In genomic region chr22:20431520-20432237, GRCh38 we compare ENCODE assay signal across 10 cellular contexts. TPM values are rescaled to one million over a fixed set of nuclear protein-coding genes. Genes with fewer than 3 reads are reported as not detected.
A peak's percentile ranks its signal among the peaks of the same experiment; 100 is the strongest.
DNase-seq lines count a peak whose midpoint lies in the region; ATAC-seq lines count a peak whose summit lies in the region.
"Had no signal": no experiment of that assay in that cellular context is flagged by ENCODE, and none has a peak within 500 bp of the region (broad histone marks: within the 10 kb centered on the region; RNA-seq: fewer than 3 reads in every experiment).

No MANE protein-coding gene starts in this region.

- H3K9me3 ChIP-seq in BLaER1 = peaks cover 7% of the 10 kb centered on the region; the same call in 1 of the 2 replicates
- H3K9me3 ChIP-seq in HUES48 (ENCODE audit: control insufficient read depth, insufficient read depth, low read length) = no peaks in the 10 kb centered on the region
- H3K9me3 ChIP-seq in effector memory CD4-positive, alpha-beta T cell (ENCODE audit: control insufficient read depth, low read length) = no peaks in the 10 kb centered on the region
- peaks cover 0 to 11% of the 10 kb centered on the region in 2 donors for H3K9me3 ChIP-seq in neuronal stem cell (replicated peaks in 1 of 2; ENCODE audit: control insufficient read depth in 2 of 2, insufficient read depth in 1 of 2, low read depth in 1 of 2, low read length in 2 of 2)

- WGBS in neuronal stem cell (ENCODE audit: extremely low coverage in 2 of 2, insufficient read length in 2 of 2, insufficient replicate concordance in 1 of 2), 2 donors = no CpG with 5 or more reads among the region's 49 CpGs

- H4K91ac ChIP-seq in neuronal stem cell (ENCODE audit: low read depth, low read length, poor library complexity) = no peak overlapping the region

- no peak overlapping the region for H2BK15ac ChIP-seq in neuronal stem cell (ENCODE audit: low read length)

- no peak for DNase-seq in effector memory CD4-positive, alpha-beta T cell
- DNase-seq in neuronal stem cell (ENCODE audit: low spot score) (no peak), DMS153 treated with DMSO at 0.1 percent for 48 hours (lab: John Stamatoyannopoulos, UW; ENCODE audit: unreplicated experiment) (no peak)
- no peak for DNase-seq in stimulated activated CD4-positive, alpha-beta T cell treated with anti-CD3 and anti-CD28 coated beads, Interleukin-12 subunit alpha, Interleukin-12 subunit beta, amount 100 ng/mL, for 4 hours
- no peak for DNase-seq in activated CD4-positive, alpha-beta memory T cell treated with anti-CD3 and anti-CD28 coated beads, Interleukin-2, amount 10 ng/mL, durations not matched to agents 7 days and 5 days
- DNase-seq: SIG-M5 had no signal

- H3K9ac ChIP-seq in BLaER1 (no peak overlapping the region), HUES48 (ENCODE audit: low read depth, low read length) (no peak overlapping the region), neuronal stem cell (ENCODE audit: low read depth, low read length, poor library complexity) (peak overlapping the region; percentile 95)

- no peak overlapping the region for H3K4ac ChIP-seq in neuronal stem cell (ENCODE audit: low read length)

- peak overlapping the region; percentile 85 for H2BK12ac ChIP-seq in neuronal stem cell (ENCODE audit: low read length)

- H3K27ac ChIP-seq in BLaER1 (no peak overlapping the region), HUES48 (ENCODE audit: low read depth, low read length) (no peak overlapping the region), neuronal stem cell (replicated peaks; ENCODE audit: low read length) (no peak overlapping the region)
- no peak overlapping the region for H3K27ac ChIP-seq in effector memory CD4-positive, alpha-beta T cell (ENCODE audit: insufficient read depth, low read length, poor library complexity, severe bottlenecking)

- ATAC-seq in GM19035 (IDR thresholded peaks at IDR 0.05; ENCODE audit: unreplicated experiment) = no peak

- peaks cover 51% of the 10 kb centered on the region for H4K20me1 ChIP-seq in BLaER1

- H2AFZ ChIP-seq in neuronal stem cell (ENCODE audit: low read length) = no peak overlapping the region

- POLR2A ChIA-PET in activated CD4-positive, alpha-beta memory T cell treated with anti-CD3 and anti-CD28 coated beads, Interleukin-2, amount 10 ng/mL, durations not matched to agents 7 days and 5 days (lab: Charles Lee) = no interaction called here

- H3K79me1 ChIP-seq in neuronal stem cell (ENCODE audit: low read depth, low read length) = peaks cover 6% of the 10 kb centered on the region

- H3K36me3 Mint-ChIP-seq in activated CD4-positive, alpha-beta memory T cell treated with anti-CD3 and anti-CD28 coated beads, Interleukin-2, amount 10 ng/mL, durations not matched to agents 7 days and 5 days (ENCODE audit: low read depth) = no peaks in the 10 kb centered on the region

- H3K27ac Mint-ChIP-seq in activated CD4-positive, alpha-beta memory T cell treated with anti-CD3 and anti-CD28 coated beads, Interleukin-2, amount 10 ng/mL, durations not matched to agents 7 days and 5 days = no peak overlapping the region

- peak overlapping the region; percentile 100 for H3K23ac ChIP-seq in neuronal stem cell (ENCODE audit: low read depth, low read length, poor library complexity)

- H3K4me1 ChIP-seq in BLaER1 (peaks cover 49% of the 10 kb centered on the region), HUES48 (ENCODE audit: control insufficient read depth, insufficient read depth, low read length) (peaks cover 18% of the 10 kb centered on the region; the same call in 1 of the 2 replicates), neuronal stem cell (ENCODE audit: control insufficient read depth in 2 of 2, insufficient read depth in 1 of 2, low read depth in 1 of 2, low read length in 2 of 2) (peaks cover 6 to 22% of the 10 kb centered on the region in 2 donors)
- peaks cover 39% of the 10 kb centered on the region for H3K4me1 ChIP-seq in effector memory CD4-positive, alpha-beta T cell (ENCODE audit: control insufficient read depth, insufficient read depth, low read length, poor library complexity, severe bottlenecking)

- no peaks in the 10 kb centered on the region for H3K9me3 Mint-ChIP-seq in activated CD4-positive, alpha-beta memory T cell treated with anti-CD3 and anti-CD28 coated beads, Interleukin-2, amount 10 ng/mL, durations not matched to agents 7 days and 5 days

- H3K36me3 ChIP-seq in BLaER1 = no peaks in the 10 kb centered on the region
- no peaks in the 10 kb centered on the region; the same call in 1 of the 2 replicates for H3K36me3 ChIP-seq in HUES48 (ENCODE audit: control insufficient read depth, insufficient read depth, low read length)
- no peaks in the 10 kb centered on the region for H3K36me3 ChIP-seq in effector memory CD4-positive, alpha-beta T cell (ENCODE audit: control insufficient read depth, insufficient read depth, low read length)
- H3K36me3 ChIP-seq in neuronal stem cell (replicated peaks in 1 of 2; ENCODE audit: control insufficient read depth in 2 of 2, insufficient read depth in 2 of 2, low read length in 2 of 2) = peaks cover 2 to 70% of the 10 kb centered on the region in 2 donors

- peaks cover 73% of the 10 kb centered on the region for H3K27me3 Mint-ChIP-seq in activated CD4-positive, alpha-beta memory T cell treated with anti-CD3 and anti-CD28 coated beads, Interleukin-2, amount 10 ng/mL, durations not matched to agents 7 days and 5 days

- no peak overlapping the region for H2BK120ac ChIP-seq in neuronal stem cell (ENCODE audit: low read depth, low read length)

- H2AK5ac ChIP-seq in neuronal stem cell (ENCODE audit: low read depth, low read length) = peak overlapping the region; percentile 79

- H3K4me3 ChIP-seq in BLaER1 (peak overlapping the region; percentile 70; the same call in 1 of the 2 replicates), HUES48 (ENCODE audit: low read depth, low read length) (peak overlapping the region; percentile 45; the same call in 1 of the 2 replicates), neuronal stem cell (ENCODE audit: low read length in 2 of 2) (peak overlapping the region in 1 of 2 donors; percentile 66)
- peak overlapping the region; percentile 77 for H3K4me3 ChIP-seq in effector memory CD4-positive, alpha-beta T cell (ENCODE audit: insufficient read depth, low read depth, low read length, poor library complexity, severe bottlenecking)
- H3K4me3 ChIP-seq: lung had no signal

- CTCF ChIA-PET in activated CD4-positive, alpha-beta memory T cell treated with anti-CD3 and anti-CD28 coated beads, Interleukin-2, amount 10 ng/mL, durations not matched to agents 7 days and 5 days (lab: Charles Lee) = interaction anchor here (0.6 kb wide), 1 partner anchor 13 kb away, joined by 3 read pairs; no protein-coding TSS in a partner anchor

- H4K8ac ChIP-seq in neuronal stem cell (ENCODE audit: low read depth, low read length) = no peak overlapping the region

- H2BK5ac ChIP-seq in neuronal stem cell (ENCODE audit: low read length) = no peak overlapping the region

- H3K4me2 ChIP-seq in BLaER1 (peak overlapping the region; percentile 91), neuronal stem cell (ENCODE audit: insufficient read depth, low read length, poor library complexity, severe bottlenecking) (peak overlapping the region; percentile 78)

- peak overlapping the region; percentile 88 for H3K18ac ChIP-seq in neuronal stem cell (ENCODE audit: low read length)

- peaks cover 96% of the 10 kb centered on the region for H3K27me3 ChIP-seq in BLaER1
- peaks cover 93% of the 10 kb centered on the region for H3K27me3 ChIP-seq in HUES48 (ENCODE audit: control insufficient read depth, insufficient read depth, low read length)
- H3K27me3 ChIP-seq in effector memory CD4-positive, alpha-beta T cell (replicated peaks; ENCODE audit: control insufficient read depth, insufficient read depth, low read length, poor library complexity, severe bottlenecking) = peaks cover 8% of the 10 kb centered on the region
- peaks cover 0 to 88% (median 27%) of the 10 kb centered on the region in 3 experiments for H3K27me3 ChIP-seq in neuronal stem cell (ENCODE audit: control insufficient read depth in 3 of 3, insufficient read depth in 3 of 3, low read depth in 1 of 3, low read length in 3 of 3)

- no peak overlapping the region for H3K14ac ChIP-seq in neuronal stem cell (ENCODE audit: low read length)

- peaks cover 25% of the 10 kb centered on the region for H3K4me1 Mint-ChIP-seq in activated CD4-positive, alpha-beta memory T cell treated with anti-CD3 and anti-CD28 coated beads, Interleukin-2, amount 10 ng/mL, durations not matched to agents 7 days and 5 days

- no peak overlapping the region for H3K4me3 Mint-ChIP-seq in activated CD4-positive, alpha-beta memory T cell treated with anti-CD3 and anti-CD28 coated beads, Interleukin-2, amount 10 ng/mL, durations not matched to agents 7 days and 5 days

RNA-seq across cellular contexts. Expression of gene SCARF2, which starts 5.9 kb away (rescaled TPM):
- polyA plus RNA-seq in neuronal stem cell (2013, experiment 1 of 2) = 3.7 TPM
- polyA plus RNA-seq in neuronal stem cell (2013, experiment 2 of 2) = 2.8 TPM
- 1 to 10 TPM; 1.1 to 1.2 TPM for total RNA-seq in activated CD4-positive, alpha-beta memory T cell treated with anti-CD3 and anti-CD28 coated beads, Interleukin-2, amount 10 ng/mL, durations not matched to agents 7 days and 5 days

RNA-seq across cellular contexts. Expression of gene ZNF74, which starts 37.7 kb away (rescaled TPM):
- polyA plus RNA-seq in neuronal stem cell (2013, experiment 1 of 2) = 20.1 TPM
- 20.2 TPM for polyA plus RNA-seq in neuronal stem cell (2013, experiment 2 of 2)
- total RNA-seq in activated CD4-positive, alpha-beta memory T cell treated with anti-CD3 and anti-CD28 coated beads, Interleukin-2, amount 10 ng/mL, durations not matched to agents 7 days and 5 days = 1 to 10 TPM; 6.1 to 6.2 TPM
